In the genomic region with DNA sequence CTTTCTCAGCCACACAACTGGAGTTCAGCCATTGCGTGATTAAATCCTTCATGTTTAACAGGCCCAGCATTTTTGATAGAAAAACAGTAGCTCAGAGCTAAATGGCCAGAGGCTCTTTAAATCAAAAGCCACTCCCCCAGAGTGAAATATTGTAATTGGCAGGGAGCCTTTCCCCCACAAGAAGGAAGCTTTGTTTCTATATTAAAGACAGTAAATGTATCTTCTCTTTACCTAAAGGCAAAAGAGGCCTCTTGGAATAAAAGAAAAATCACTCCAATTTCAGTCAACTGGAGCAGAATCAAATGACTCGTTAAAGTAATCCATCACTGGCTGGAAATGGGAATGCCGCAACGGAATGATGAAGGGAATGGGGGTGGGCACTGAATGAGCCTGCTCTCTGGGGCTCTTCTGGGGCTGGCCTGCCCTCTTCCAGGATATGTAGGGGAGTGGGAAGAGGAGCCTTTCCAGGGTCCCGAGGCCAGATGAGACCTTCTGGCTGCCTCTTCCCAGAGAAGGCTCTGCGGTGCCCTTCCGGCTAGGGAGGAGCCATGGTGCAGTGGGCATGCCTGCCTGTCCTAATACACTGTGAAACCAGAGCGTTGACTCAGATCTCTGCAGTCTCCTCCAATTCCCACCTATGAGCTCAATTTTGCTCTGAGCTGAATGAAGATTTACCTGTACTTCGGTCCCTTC, we compare ENCODE assay signal across 8 cellular contexts. TPM values are rescaled to one million over a fixed set of nuclear protein-coding genes. Genes with fewer than 3 reads are reported as not detected.
DNase-seq lines count a peak whose midpoint lies in the region; ATAC-seq and TF ChIP-seq lines count a peak whose summit lies in the region.

No MANE protein-coding gene starts in this region.

- intact Hi-C loops in esophagus muscularis mucosa (cut with DNase I) = no loop called here

- TF ChIP-seq CTCF in AG10803 (conservative IDR thresholded peaks at IDR 0.05; ENCODE audit: low read length) (no peak), esophagus muscularis mucosa (IDR thresholded peaks at IDR 0.05) (no peak), nephron progenitor cell (IDR thresholded peaks at IDR 0.05) (no peak)

- peak; percentile 57 for DNase-seq in AG10803 (ENCODE audit: low read depth)
- DNase-seq in NCI-H510A (lab: John Stamatoyannopoulos, UW) = peak; percentile 20
- no peak for DNase-seq in esophagus muscularis mucosa (ENCODE audit: extremely low spot score)
- DNase-seq in nephron progenitor cell = peak; percentile 10
- no peak for DNase-seq in activated gamma-delta T cell treated with Interleukin-2 at 50 U/mL for 16 hours
- DNase-seq in T-helper 17 cell = no peak

- H3K36me3 ChIP-seq in esophagus muscularis mucosa = no peaks in the 10 kb centered on the region

- peak overlapping the region; percentile 74 to 77 (median 75) for H3K27ac ChIP-seq in esophagus muscularis mucosa (replicated peaks in 1 of 4)

- H3K27me3 ChIP-seq in esophagus muscularis mucosa = no peaks in the 10 kb centered on the region

- WGBS in esophagus muscularis mucosa = 31% methylated on average over 9 of the region's 9 CpGs

- ATAC-seq in T-helper 17 cell (no peak), GM19328 (IDR thresholded peaks at IDR 0.05; ENCODE audit: unreplicated experiment) (no peak), HG03565 (IDR thresholded peaks at IDR 0.05; ENCODE audit: unreplicated experiment) (no peak)

- H3K4me1 ChIP-seq in esophagus muscularis mucosa = peaks cover 0 to 10% (median 7%) of the 10 kb centered on the region in 4 donors

- H3K4me3 Mint-ChIP-seq in nephron progenitor cell (peak overlapping the region; percentile 5), T-helper 17 cell (no peak overlapping the region)

- H3K36me3 Mint-ChIP-seq in nephron progenitor cell (ENCODE audit: low read depth) = no peaks in the 10 kb centered on the region
- H3K36me3 Mint-ChIP-seq in T-helper 17 cell (ENCODE audit: low read depth) = no peaks in the 10 kb centered on the region

- H3K4me3 ChIP-seq in AG10803 (ENCODE audit: low read length) = peak overlapping the region; percentile 69
- peak overlapping the region; percentile 55 to 70 (median 65) for H3K4me3 ChIP-seq in esophagus muscularis mucosa

- H3K4me1 Mint-ChIP-seq in nephron progenitor cell = peaks cover 33% of the 10 kb centered on the region
- H3K4me1 Mint-ChIP-seq in T-helper 17 cell = peaks cover 2% of the 10 kb centered on the region

- H3K9me3 Mint-ChIP-seq in nephron progenitor cell = no peaks in the 10 kb centered on the region

- TF ChIP-seq EP300 in esophagus muscularis mucosa (IDR thresholded peaks at IDR 0.05) = no peak

- peaks cover 6% of the 10 kb centered on the region for H3K27me3 Mint-ChIP-seq in nephron progenitor cell (ENCODE audit: low read depth, poor library complexity)
- H3K27me3 Mint-ChIP-seq in T-helper 17 cell = peaks cover 21% of the 10 kb centered on the region

- H3K27ac Mint-ChIP-seq in nephron progenitor cell (no peak overlapping the region), T-helper 17 cell (no peak overlapping the region)

- H3K9me3 ChIP-seq in esophagus muscularis mucosa (no peaks in the 10 kb centered on the region), T-helper 17 cell (ENCODE audit: control insufficient read depth, low read length, poor library complexity, severe bottlenecking) (no peaks in the 10 kb centered on the region)

- TF ChIP-seq POLR2A in esophagus muscularis mucosa (IDR thresholded peaks at IDR 0.05; ENCODE audit: low read depth) = no peak

RNA-seq across cellular contexts. Expression of a gene that starts 45.2 kb away (rescaled TPM):
- under 1 TPM in 2 of 4 donors, not detected in 2; 0.33 to 0.83 TPM for total RNA-seq in esophagus muscularis mucosa
- total RNA-seq in T-helper 17 cell = under 1 TPM; 0.42 to 0.57 TPM

Comparison
In these comparisons a context has a peak if more than half of its experiments do, and no peak if none do; other contexts are left out.
1. DNase-seq: peak in AG10803 (single experiment), NCI-H510A (single experiment) and nephron progenitor cell (single experiment); none in esophagus muscularis mucosa (single experiment), activated gamma-delta T cell treated with Interleukin-2 at 50 U/mL for 16 hours (single experiment) and T-helper 17 cell (0 of 3).